Comparison of ENCODE assay signal across 8 cellular contexts in the genomic region with DNA sequence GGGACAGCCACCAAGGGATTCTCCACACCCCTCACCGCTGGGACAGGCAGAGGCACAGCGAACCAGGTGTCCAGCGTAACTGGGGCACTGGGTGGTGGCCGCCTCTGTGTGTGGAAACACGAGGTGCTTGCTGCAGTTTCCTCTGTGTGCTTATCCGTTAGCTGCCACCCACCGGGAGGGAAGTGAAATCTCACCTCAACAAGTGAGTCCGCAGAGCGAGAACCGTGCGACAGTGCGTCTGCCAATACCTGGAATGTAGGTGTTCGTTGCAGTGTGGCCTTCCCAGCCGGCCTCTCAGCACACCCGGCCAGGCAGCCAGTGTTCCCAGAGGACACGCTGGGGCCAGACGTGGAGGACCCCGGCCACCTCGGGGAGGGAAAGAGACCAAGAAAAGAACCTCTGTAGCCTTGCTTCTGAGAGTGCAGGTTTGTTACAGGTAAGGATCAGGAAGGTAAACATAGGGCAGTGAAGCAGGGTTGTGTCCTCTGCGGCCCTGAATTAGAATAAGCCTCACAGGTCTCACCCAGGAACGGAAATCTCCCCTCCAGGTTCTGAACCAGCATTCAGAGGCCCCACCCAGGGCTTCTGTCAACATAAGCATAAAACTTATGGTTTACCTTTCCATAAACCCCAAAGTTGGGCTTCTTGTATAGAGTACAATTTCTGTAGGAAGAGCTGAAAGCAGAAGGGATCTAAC.
DNase-seq lines count a peak whose midpoint lies in the region; ATAC-seq lines count a peak whose summit lies in the region.

No MANE protein-coding gene starts in this region.

- intact Hi-C loops in head of caudate nucleus (cut with DNase I) = no loop called here

- ATAC-seq in GM19035 (IDR thresholded peaks at IDR 0.05; ENCODE audit: unreplicated experiment) (peak; percentile 57), GM21515 (IDR thresholded peaks at IDR 0.05; ENCODE audit: unreplicated experiment) (no peak), HG03175 (IDR thresholded peaks at IDR 0.05; ENCODE audit: unreplicated experiment) (no peak)

- peak in 3 of 4 experiments; percentile 12 to 24 (median 19) for DNase-seq in activated CD4-positive, CD25-positive, alpha-beta regulatory T cell (lab: John Stamatoyannopoulos, UW)
- DNase-seq in effector CD4-positive, alpha-beta T cell = peak; percentile 6
- peak; percentile 43 for DNase-seq in stimulated activated CD4-positive, alpha-beta T cell treated with anti-CD3 and anti-CD28 coated beads, Interleukin-4, amount 100 ng/mL, for 1 hour
- DNase-seq in NCI-H2196 (lab: John Stamatoyannopoulos, UW; ENCODE audit: unreplicated experiment) = no peak
- no peak for DNase-seq in head of caudate nucleus

Comparison
In these comparisons a context has a peak if more than half of its experiments do, and no peak if none do; other contexts are left out.
1. DNase-seq: peak in activated CD4-positive, CD25-positive, alpha-beta regulatory T cell (3 of 4), effector CD4-positive, alpha-beta T cell (single experiment) and stimulated activated CD4-positive, alpha-beta T cell treated with anti-CD3 and anti-CD28 coated beads, Interleukin-4, amount 100 ng/mL, for 1 hour (single experiment); none in NCI-H2196 (single experiment) and head of caudate nucleus (0 of 42).